In the genomic region with DNA sequence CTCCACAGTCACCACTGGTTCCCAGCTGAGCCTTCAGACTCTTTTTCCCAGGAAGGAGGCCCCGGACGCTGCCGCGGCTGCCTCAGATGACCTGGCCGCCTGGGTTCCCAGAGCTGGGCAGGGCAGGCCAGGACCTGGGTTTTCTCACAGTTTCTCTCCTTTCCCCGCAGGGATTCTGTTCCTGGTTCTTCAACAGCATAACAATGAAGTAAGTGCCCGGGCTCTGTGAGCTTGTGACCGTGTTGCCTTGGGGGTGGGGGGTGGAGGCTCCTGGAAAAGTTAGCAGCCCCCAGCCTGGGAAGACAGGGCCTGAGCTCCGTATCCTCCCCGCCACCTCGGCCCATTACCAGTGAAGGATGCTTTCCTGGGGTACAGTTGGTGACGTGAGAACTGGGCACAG, we compare ENCODE assay signal across 9 cellular contexts. TPM values are rescaled to one million over a fixed set of nuclear protein-coding genes. Genes with fewer than 3 reads are reported as not detected.
"Had no signal": no experiment of that assay in that cellular context is flagged by ENCODE, and none has a peak within 500 bp of the region (broad histone marks: within the 10 kb centered on the region; RNA-seq: fewer than 3 reads in every experiment).

No MANE protein-coding gene starts in this region.

- FAIRE-seq: H54, K562 had no signal

- H3K36me3 ChIP-seq: HAP-1 had no signal

- H3K27ac Mint-ChIP-seq: HFFc6 had no signal

- H3K4me3 ChIP-seq: HAP-1, K562 had no signal

- H3K9me3 Mint-ChIP-seq: HFFc6 had no signal

- H3K4me1 ChIP-seq: HAP-1 had no signal

- H3K9me3 ChIP-seq: HAP-1 had no signal

- ATAC-seq: HCT116, K562 had no signal

- H3K4me3 Mint-ChIP-seq: HFFc6 had no signal

- DNase-seq: GOT3, HFFc6, IMR-90, KG1 had no signal

RNA-seq across cellular contexts. Expression of a gene that starts 43.7 kb away (rescaled TPM):
- total RNA-seq: K562 had no signal
- polyA plus RNA-seq: IMR-90 had no signal

RNA-seq across cellular contexts. Expression of a gene that starts 45.8 kb away (rescaled TPM):
- total RNA-seq: HFFc6, HT-29, IMR-90, K562 had no signal
- polyA plus RNA-seq: IMR-90, K562 had no signal
